18 cellular contexts compared by ENCODE assay signal in the genomic region with DNA sequence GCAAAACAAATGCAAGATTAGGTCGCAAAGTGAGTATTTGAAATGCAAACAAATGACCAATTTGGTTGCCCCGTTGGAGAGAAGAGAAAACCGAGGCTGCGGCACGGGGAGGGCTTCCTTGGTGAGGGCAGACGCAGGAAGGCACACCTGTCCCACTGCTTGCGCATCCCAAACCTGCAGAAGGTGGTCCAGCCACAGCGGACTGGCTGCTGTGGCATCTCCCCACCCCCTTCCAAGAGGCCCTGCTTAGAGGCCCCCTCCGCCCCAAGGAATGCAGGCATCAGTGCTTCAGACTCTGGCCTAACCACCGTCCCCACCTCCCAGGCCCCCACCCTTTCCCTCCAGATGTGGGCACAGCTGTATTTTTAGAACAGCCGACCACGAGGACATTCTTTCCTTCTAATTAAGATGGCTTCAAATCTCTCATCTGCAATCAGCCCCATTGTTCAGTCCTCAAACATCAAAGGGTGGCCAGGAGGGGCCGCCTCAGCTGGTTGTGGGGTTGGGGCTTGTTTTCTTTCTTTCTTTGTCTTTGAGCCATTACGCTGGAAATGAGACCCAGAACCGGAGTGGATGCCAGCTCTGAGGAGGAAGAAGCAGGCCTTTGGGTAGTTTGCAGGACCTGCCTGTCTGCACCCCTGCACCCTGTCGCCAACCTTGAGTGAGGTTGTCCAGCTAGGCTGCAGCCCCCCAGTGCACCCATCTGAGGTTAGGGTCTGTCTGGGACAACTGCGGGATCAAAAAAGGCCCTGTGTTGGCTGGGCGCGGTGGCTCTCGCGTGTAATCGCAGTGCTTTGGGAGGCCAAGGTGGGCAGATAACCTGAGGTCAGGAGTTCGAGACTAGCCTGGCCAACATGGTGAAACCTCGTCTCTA. TPM values are rescaled to one million over a fixed set of nuclear protein-coding genes. Genes with fewer than 3 reads are reported as not detected.
DNase-seq lines count a peak whose midpoint lies in the region; ATAC-seq, FAIRE-seq and TF ChIP-seq lines count a peak whose summit lies in the region.
"Had no signal": no experiment of that assay in that cellular context is flagged by ENCODE, and none has a peak within 500 bp of the region (broad histone marks: within the 10 kb centered on the region; RNA-seq: fewer than 3 reads in every experiment).

No MANE protein-coding gene starts in this region.

- H3K9me2 ChIP-seq in OCI-LY1 (ENCODE audit: low read depth, low read length), result no peaks in the 10 kb centered on the region
- no peaks in the 10 kb centered on the region for H3K9me2 ChIP-seq in hepatocyte (replicated peaks; ENCODE audit: insufficient read depth)

- 0 out of 2 replicates have a peak, but pooled peaks have one; percentile 5 for TF ChIP-seq CTCF in OCI-LY1 (IDR thresholded peaks at IDR 0.05; ENCODE audit: low read length)
- no peak for TF ChIP-seq CTCF in hepatocyte (IDR thresholded peaks at IDR 0.05; ENCODE audit: poor library complexity)
- no peak for TF ChIP-seq CTCF in smooth muscle cell (IDR thresholded peaks at IDR 0.05; ENCODE audit: borderline replicate concordance, insufficient read depth, poor library complexity, severe bottlenecking)
- no peak for TF ChIP-seq CTCF in pancreas (IDR thresholded peaks at IDR 0.05)

- H3K4me2 ChIP-seq in OCI-LY1 (ENCODE audit: low read length), result peak overlapping the region; percentile 48
- no peak overlapping the region for H3K4me2 ChIP-seq in hepatocyte
- H3K4me2 ChIP-seq in smooth muscle cell, result peak overlapping the region; percentile 12

- no peaks in the 10 kb centered on the region for H3K36me3 ChIP-seq in H7 (replicated peaks; ENCODE audit: control insufficient read depth, insufficient read depth, low read length)
- no peaks in the 10 kb centered on the region for H3K36me3 ChIP-seq in OCI-LY1 (ENCODE audit: insufficient read depth, low read length)
- no peaks in the 10 kb centered on the region for H3K36me3 ChIP-seq in hepatocyte (replicated peaks; ENCODE audit: insufficient read depth, low read depth)
- H3K36me3 ChIP-seq in smooth muscle cell (ENCODE audit: low read depth), result no peaks in the 10 kb centered on the region
- H3K36me3 ChIP-seq in pancreas, result no peaks in the 10 kb centered on the region
- H3K36me3 ChIP-seq: gastroesophageal sphincter, MG63, thoracic aorta had no signal

- intact Hi-C loops in pancreas (cut with DNase I), result loop anchor here in 2 of 3 donors (5.0 kb wide), 1 partner anchor 81 kb away; the partner anchor contains the start of gene CHCHD10 (in 2 of the 2)

- ATAC-seq in GM21447 (IDR thresholded peaks at IDR 0.05; ENCODE audit: unreplicated experiment) (no peak), HG03280 (IDR thresholded peaks at IDR 0.05; ENCODE audit: unreplicated experiment) (no peak), pancreas (no peak)

- H2AFZ ChIP-seq in OCI-LY1 (ENCODE audit: low read length) (no peak overlapping the region), hepatocyte (no peak overlapping the region), smooth muscle cell (ENCODE audit: low read depth) (no peak overlapping the region)

- 0 out of 2 replicates have a peak, but pooled peaks cover 3% of the 10 kb centered on the region for H3F3A ChIP-seq in OCI-LY1 (ENCODE audit: insufficient read depth, low read length)
- H3F3A ChIP-seq in smooth muscle cell (ENCODE audit: low read depth), result no peaks in the 10 kb centered on the region

- WGBS in hepatocyte (ENCODE audit: low lambda C conversion rate, missing lambda C conversion rate), result 62% methylated on average over 24 of the region's 24 CpGs
- 61% methylated on average over 23 of the region's 24 CpGs for WGBS in smooth muscle cell (ENCODE audit: low lambda C conversion rate)
- WGBS in pancreas, 2 donors, result 82 to 84% methylated on average over 24 of the region's 24 CpGs

- H4K20me1 ChIP-seq in OCI-LY1 (ENCODE audit: insufficient read depth, low read length) (no peaks in the 10 kb centered on the region), hepatocyte (ENCODE audit: insufficient read depth, poor library complexity, severe bottlenecking) (no peaks in the 10 kb centered on the region), smooth muscle cell (ENCODE audit: low read depth) (no peaks in the 10 kb centered on the region)

- H3K79me2 ChIP-seq in OCI-LY1 (ENCODE audit: insufficient read depth, low read length), result no peaks in the 10 kb centered on the region
- no peaks in the 10 kb centered on the region for H3K79me2 ChIP-seq in hepatocyte
- H3K79me2 ChIP-seq in smooth muscle cell (ENCODE audit: low read depth), result no peaks in the 10 kb centered on the region

- H3K4me3 ChIP-seq in H7 (ENCODE audit: insufficient read depth, low read depth, low read length) (no peak overlapping the region), OCI-LY1 (ENCODE audit: low read depth, low read length, poor library complexity, severe bottlenecking) (peak overlapping the region; percentile 17), hepatocyte (no peak overlapping the region), smooth muscle cell (no peak overlapping the region), pancreas (no peak overlapping the region)
- H3K4me3 ChIP-seq: GM12878, MG63 had no signal

- 0 out of 2 replicates have a peak, but pooled peaks cover 2% of the 10 kb centered on the region for H3K27me3 ChIP-seq in H7 (ENCODE audit: control insufficient read depth, insufficient read depth, low read length)
- peaks cover 5% of the 10 kb centered on the region; the same call in 1 of the 2 replicates for H3K27me3 ChIP-seq in OCI-LY1 (ENCODE audit: insufficient read depth, low read length)
- H3K27me3 ChIP-seq in hepatocyte, result no peaks in the 10 kb centered on the region
- H3K27me3 ChIP-seq in smooth muscle cell (ENCODE audit: low read depth), result no peaks in the 10 kb centered on the region
- no peaks in the 10 kb centered on the region for H3K27me3 ChIP-seq in pancreas
- H3K27me3 ChIP-seq: gastroesophageal sphincter, MG63 had no signal

- peaks cover 73% of the 10 kb centered on the region for H3K4me1 ChIP-seq in OCI-LY1 (ENCODE audit: insufficient read depth, low read length, severe bottlenecking)
- peaks cover 19% of the 10 kb centered on the region for H3K4me1 ChIP-seq in hepatocyte (ENCODE audit: insufficient read depth)
- H3K4me1 ChIP-seq in smooth muscle cell (ENCODE audit: low read depth), result peaks cover 25% of the 10 kb centered on the region
- H3K4me1 ChIP-seq in pancreas, result peaks cover 0 to 5% (median 5%) of the 10 kb centered on the region in 3 donors

- peak; percentile 87 for DNase-seq in H7
- DNase-seq in hepatocyte (ENCODE audit: low spot score), result no peak
- DNase-seq in smooth muscle cell (lab: John Stamatoyannopoulos, UW; ENCODE audit: unreplicated experiment), result no peak
- DNase-seq in pancreas, result no peak
- no peak for DNase-seq in NCI-H2107 treated with DMSO at 0.1 percent for 48 hours (lab: John Stamatoyannopoulos, UW; ENCODE audit: unreplicated experiment)
- DNase-seq: cortex of kidney; MG63; NCI-H1694; NCI-H226; stimulated activated CD4-positive, alpha-beta T cell treated with anti-CD3 and anti-CD28 coated beads, Interleukin-12 subunit alpha, Interleukin-12 subunit beta, amount 100 ng/mL, for 4 hours; T-cell had no signal

- no peak for FAIRE-seq in pancreas (lab: Jason Lieb, UNC)
- FAIRE-seq: G401.6, GM12878 had no signal

- H3K9ac ChIP-seq in OCI-LY1 (ENCODE audit: low read length), result peak overlapping the region; percentile 34; the same call in 1 of the 2 replicates
- H3K9ac ChIP-seq in smooth muscle cell (ENCODE audit: low read depth), result no peak overlapping the region

- H3K27ac ChIP-seq in OCI-LY1 (ENCODE audit: low read depth, low read length, poor library complexity, severe bottlenecking) (peak overlapping the region; percentile 88), hepatocyte (peak overlapping the region; percentile 37), smooth muscle cell (ENCODE audit: low read depth) (no peak overlapping the region), pancreas (no peak overlapping the region)
- H3K27ac ChIP-seq: gastroesophageal sphincter, thoracic aorta had no signal

- H3K9me3 ChIP-seq in OCI-LY1 (ENCODE audit: low read length) (no peaks in the 10 kb centered on the region), hepatocyte (ENCODE audit: low read depth) (no peaks in the 10 kb centered on the region), smooth muscle cell (replicated peaks; ENCODE audit: low read depth) (no peaks in the 10 kb centered on the region), pancreas (no peaks in the 10 kb centered on the region)
- H3K9me3 ChIP-seq: gastroesophageal sphincter, MG63, thoracic aorta had no signal

RNA-seq across cellular contexts. Expression of gene DERL3, which starts 9.4 kb away (rescaled TPM):
- 5.0 and 9.3 TPM in 2 replicates for total RNA-seq in H7 (2014; rRNA removed; shearing (Covaris generic))
- total RNA-seq in hepatocyte, result 1.6 and 1.8 TPM in 2 replicates
- polyA plus RNA-seq in hepatocyte, result 5.1 and 6.1 TPM in 2 replicates
- 0.40 and 0.63 TPM in 2 replicates for total RNA-seq in smooth muscle cell
- 2.0 and 4.2 TPM in 2 replicates for polyA plus RNA-seq in smooth muscle cell
- total RNA-seq in pancreas, result 10 to 100 TPM; 13.0 to 26.5 (median 19.1) TPM
- polyA plus RNA-seq in pancreas, result 10 to 100 TPM; 19.7 to 26.3 TPM

RNA-seq across cellular contexts. Expression of gene SLC2A11, which starts 9.4 kb away (rescaled TPM):
- total RNA-seq in H7 (2014; rRNA removed; shearing (Covaris generic)), result 10.7 and 17.4 TPM in 2 replicates
- total RNA-seq in hepatocyte (11.6 and 15.0 TPM in 2 replicates), smooth muscle cell (1.5 and 9.5 TPM in 2 replicates), pancreas (10 to 100 TPM; 10.3 to 20.2 (median 14.7) TPM)
- polyA plus RNA-seq in hepatocyte (15.0 and 20.9 TPM in 2 replicates), smooth muscle cell (3.5 and 6.3 TPM in 2 replicates), pancreas (10 to 100 TPM; 19.2 to 21.9 TPM)

RNA-seq across cellular contexts. Expression of gene MIF, which starts 46.0 kb away (rescaled TPM):
- total RNA-seq in H7 (2014; rRNA removed; shearing (Covaris generic)), result 952 and 1,162 TPM in 2 replicates
- total RNA-seq in hepatocyte (240 and 306 TPM in 2 replicates), smooth muscle cell (412 and 445 TPM in 2 replicates), pancreas (100 to 1,000 TPM; 128 to 269 (median 192) TPM)
- polyA plus RNA-seq in hepatocyte (2,070 and 2,177 TPM in 2 replicates), smooth muscle cell (2,922 and 3,116 TPM in 2 replicates), pancreas (100 to 1,000 TPM; 353 to 476 TPM)

Comparison
In these comparisons a context has a peak if more than half of its experiments do, and no peak if none do; other contexts are left out.
1. H3K27ac ChIP-seq: peak in OCI-LY1 (single experiment) and hepatocyte (single experiment); none in smooth muscle cell (single experiment) and pancreas (0 of 4).